27 cellular contexts compared by ENCODE assay signal in genomic region chr2:31054383-31054782, GRCh38.
"Had no signal": no experiment of that assay in that cellular context is flagged by ENCODE, and none has a peak within 500 bp of the region (broad histone marks: within the 10 kb centered on the region; RNA-seq: fewer than 3 reads in every experiment).

No MANE protein-coding gene starts in this region.

- H3K27me3 ChIP-seq: breast epithelium, gastrocnemius medialis, right lobe of liver, uterus had no signal

- H3K36me3 ChIP-seq: breast epithelium, gastrocnemius medialis, lower lobe of right lung, right lobe of liver, thoracic aorta, uterus, WERI-Rb-1 had no signal

- H3K4me1 ChIP-seq: breast epithelium, gastrocnemius medialis, lower lobe of right lung, right lobe of liver, uterus had no signal

- H3K9me3 ChIP-seq: breast epithelium, gastrocnemius medialis, lower lobe of right lung, right lobe of liver, thoracic aorta, uterus had no signal

- ATAC-seq: activated CD4-positive, CD25-positive, alpha-beta regulatory T cell treated with anti-CD3 and anti-CD28 coated beads, Interleukin-2, amount 50 U/mL, for 24 hours; activated CD8-positive, alpha-beta T cell treated with anti-CD3 and anti-CD28 coated beads for 36 hours; activated naive CD8-positive, alpha-beta T cell treated with anti-CD3 and anti-CD28 coated beads, Interleukin-2, amount 50 U/mL, for 24 hours; activated T-cell treated with anti-CD3 and anti-CD28 coated beads, Interleukin-2, amount 50 U/mL, for 4 hours; activated T-helper 17 cell treated with anti-CD3 and anti-CD28 coated beads, Interleukin-2, amount 50 U/mL, for 72 hours; gastrocnemius medialis; lower lobe of right lung; naive thymus-derived CD8-positive, alpha-beta T cell; right lobe of liver; stimulated activated effector memory CD8-positive, alpha-beta T cell treated with anti-CD3 and anti-CD28 coated beads, Interleukin-12 subunit alpha, Interleukin-12 subunit beta, amount 100 ng/mL, for 72 hours had no signal

- H3K4me3 ChIP-seq: breast epithelium, gastrocnemius medialis, lower lobe of right lung, right lobe of liver, skin epidermis, thoracic aorta, uterus had no signal

- DNase-seq: activated CD4-positive, alpha-beta T cell treated with anti-CD3 and anti-CD28 coated beads, Interleukin-2, amount 50 U/mL, for 1 hour; activated CD8-positive, alpha-beta T cell treated with anti-CD3 and anti-CD28 coated beads for 36 hours; activated gamma-delta T cell treated with Interleukin-2 at 50 U/mL for 16 hours; activated naive CD8-positive, alpha-beta T cell treated with anti-CD3 and anti-CD28 coated beads, Interleukin-2, amount 50 U/mL, for 24 hours; activated T-cell treated with anti-CD3 and anti-CD28 coated beads, Interleukin-2, amount 50 U/mL, for 4 hours; amygdala; gastrocnemius medialis; glutamatergic neuron; hippocampal formation; kidney; lower lobe of right lung; mesenchymal stem cell; naive thymus-derived CD8-positive, alpha-beta T cell; posterior cingulate gyrus; stimulated activated CD4-positive, alpha-beta T cell treated with anti-CD3 and anti-CD28 coated beads, Interleukin-4, amount 100 ng/mL, for 24 hours; SW 1271; T-helper 9 cell; trophoblast cell; uterus; WERI-Rb-1 had no signal

- H3K27ac ChIP-seq: breast epithelium, gastrocnemius medialis, lower lobe of right lung, right lobe of liver, skin epidermis, thoracic aorta, uterus, WERI-Rb-1 had no signal
